In the genomic region with DNA sequence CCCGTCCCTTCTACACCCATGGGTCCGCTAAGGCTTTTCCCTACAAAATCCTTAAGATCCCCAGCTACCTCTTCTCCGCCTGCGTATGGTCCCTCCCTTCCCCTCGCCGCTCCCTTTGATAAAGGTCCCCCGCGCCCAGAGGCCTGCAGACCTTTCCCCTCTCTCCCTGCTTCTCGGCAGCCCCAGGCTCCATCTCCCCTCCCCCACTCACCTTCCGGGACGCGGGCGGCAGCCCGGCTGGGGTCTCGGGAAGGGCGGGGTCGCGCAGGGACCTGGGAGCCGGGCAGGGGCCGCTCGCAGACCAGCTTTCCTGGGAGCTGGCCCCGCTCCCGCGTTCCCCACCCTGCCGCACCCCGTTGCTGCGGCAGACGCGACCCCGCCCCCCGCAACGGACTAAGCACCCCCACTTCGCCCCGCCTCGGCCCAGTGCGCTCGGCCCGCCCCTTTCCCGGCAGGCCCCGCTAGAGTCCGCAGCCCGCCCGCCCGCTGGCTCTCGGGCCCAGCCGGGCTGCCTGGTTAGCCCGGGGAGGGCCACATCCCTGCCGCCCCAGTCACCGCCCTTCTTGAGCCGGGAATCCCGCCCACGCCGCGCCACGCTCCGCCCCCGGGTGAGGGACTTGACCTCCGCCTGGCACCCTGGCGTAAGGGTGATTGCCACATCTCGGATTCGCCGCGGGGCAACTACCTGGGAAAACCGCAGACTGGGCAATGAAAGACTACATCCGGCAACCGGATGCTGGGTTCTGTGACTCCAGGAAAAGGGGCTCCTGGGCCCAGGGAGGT, we compare ENCODE assay signal across 8 cellular contexts. TPM values are rescaled to one million over a fixed set of nuclear protein-coding genes. Genes with fewer than 3 reads are reported as not detected.
DNase-seq lines count a peak whose midpoint lies in the region; ATAC-seq lines count a peak whose summit lies in the region.

A gene with protein sequence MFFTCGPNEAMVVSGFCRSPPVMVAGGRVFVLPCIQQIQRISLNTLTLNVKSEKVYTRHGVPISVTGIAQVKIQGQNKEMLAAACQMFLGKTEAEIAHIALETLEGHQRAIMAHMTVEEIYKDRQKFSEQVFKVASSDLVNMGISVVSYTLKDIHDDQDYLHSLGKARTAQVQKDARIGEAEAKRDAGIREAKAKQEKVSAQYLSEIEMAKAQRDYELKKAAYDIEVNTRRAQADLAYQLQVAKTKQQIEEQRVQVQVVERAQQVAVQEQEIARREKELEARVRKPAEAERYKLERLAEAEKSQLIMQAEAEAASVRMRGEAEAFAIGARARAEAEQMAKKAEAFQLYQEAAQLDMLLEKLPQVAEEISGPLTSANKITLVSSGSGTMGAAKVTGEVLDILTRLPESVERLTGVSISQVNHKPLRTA (minus strand): TSS at position 372 of the 783 bp plus-strand sequence. CDS start 498 bp downstream, outside the sequence.

- H3K9ac ChIP-seq in mesenchymal stem cell (ENCODE audit: low read length) = peak within 1 kb of the TSS; percentile 97

- under 1% methylated on average over 61 of the region's 66 CpGs for WGBS in mesenchymal stem cell

- peak within 1 kb of the TSS; percentile 69 for H4K8ac ChIP-seq in mesenchymal stem cell (ENCODE audit: low read length)

- H3K27me3 ChIP-seq in mesenchymal stem cell (ENCODE audit: control insufficient read depth in 1 of 2, insufficient read depth in 1 of 2, low read length in 2 of 2) = no peaks in the 10 kb centered on the region

- H3K4me2 ChIP-seq in mesenchymal stem cell (ENCODE audit: low read length, poor library complexity, severe bottlenecking) = peak within 1 kb of the TSS; percentile 60

- H2AFZ ChIP-seq in mesenchymal stem cell (ENCODE audit: low read depth, low read length) = no peak within 1 kb of the TSS

- H3K36me3 Mint-ChIP-seq in effector memory CD8-positive, alpha-beta T cell (ENCODE audit: insufficient read depth) = peaks cover 42% of the 10 kb centered on the region

- H2AK5ac ChIP-seq in mesenchymal stem cell (ENCODE audit: low read length, severe bottlenecking) = peak within 1 kb of the TSS; percentile 84

- peaks cover 20 to 46% of the 10 kb centered on the region in 2 experiments for H3K36me3 ChIP-seq in mesenchymal stem cell (ENCODE audit: control insufficient read depth in 1 of 2, insufficient read depth in 2 of 2, low read depth in 1 of 2, low read length in 2 of 2)

- peak within 1 kb of the TSS; percentile 90 to 97 for H3K4me3 Mint-ChIP-seq in effector memory CD8-positive, alpha-beta T cell

- ATAC-seq in GM19438 (IDR thresholded peaks at IDR 0.05; ENCODE audit: low read depth, unreplicated experiment) = peak; percentile 73
- peak; percentile 77 for ATAC-seq in effector memory CD8-positive, alpha-beta T cell (replicated peaks)

- H3K9me3 ChIP-seq in mesenchymal stem cell (ENCODE audit: control insufficient read depth, low read length) = no peaks in the 10 kb centered on the region

- H3K9me3 Mint-ChIP-seq in effector memory CD8-positive, alpha-beta T cell = no peaks in the 10 kb centered on the region

- peak within 1 kb of the TSS in 1 of 2 experiments; percentile 92 for H3K14ac ChIP-seq in mesenchymal stem cell (ENCODE audit: low read length in 2 of 2)

- peak within 1 kb of the TSS; percentile 86 for H2BK15ac ChIP-seq in mesenchymal stem cell (ENCODE audit: low read depth, poor library complexity, severe bottlenecking)

- peak within 1 kb of the TSS in 1 of 2 experiments; percentile 77 for H3K23ac ChIP-seq in mesenchymal stem cell (ENCODE audit: low read length in 2 of 2)

- H2BK120ac ChIP-seq in mesenchymal stem cell (ENCODE audit: low read depth, low read length) = peak within 1 kb of the TSS; percentile 90

- H4K91ac ChIP-seq in mesenchymal stem cell (ENCODE audit: low read length) = peak within 1 kb of the TSS; percentile 92

- H2BK5ac ChIP-seq in mesenchymal stem cell (ENCODE audit: low read depth, low read length, poor library complexity, severe bottlenecking) = peak within 1 kb of the TSS; percentile 47

- H3K4me1 Mint-ChIP-seq in effector memory CD8-positive, alpha-beta T cell (ENCODE audit: low read depth in 2 of 2) = peaks cover 41 to 49% of the 10 kb centered on the region in 2 donors

- H3K27ac ChIP-seq in mesenchymal stem cell (ENCODE audit: low read length, poor library complexity, severe bottlenecking) = peak within 1 kb of the TSS; percentile 99

- H3K18ac ChIP-seq in mesenchymal stem cell (ENCODE audit: low read depth in 1 of 2, low read length in 2 of 2) = peak within 1 kb of the TSS; percentile 85 to 94

- H3K27ac Mint-ChIP-seq in effector memory CD8-positive, alpha-beta T cell = peak within 1 kb of the TSS; percentile 94 to 96

- H3K4ac ChIP-seq in mesenchymal stem cell (ENCODE audit: low read depth in 1 of 2, low read length in 2 of 2) = peak within 1 kb of the TSS; percentile 61 to 97

- H3K79me1 ChIP-seq in mesenchymal stem cell (replicated peaks; ENCODE audit: low read length, poor library complexity, severe bottlenecking) = peaks cover 9% of the 10 kb centered on the region

- H2BK12ac ChIP-seq in mesenchymal stem cell (ENCODE audit: low read length in 2 of 2) = peak within 1 kb of the TSS in 1 of 2 experiments; percentile 92

- peaks cover 24% of the 10 kb centered on the region for H3K4me1 ChIP-seq in mesenchymal stem cell (ENCODE audit: control insufficient read depth, insufficient read depth, low read depth, low read length)

- peak; percentile 96 for DNase-seq in CD1c-positive myeloid dendritic cell (ENCODE audit: extremely low spot score)
- peak; percentile 92 for DNase-seq in HPDE6-E6E7 (ENCODE audit: extremely low spot score)
- peak; percentile 98 for DNase-seq in NOMO-1 treated with dmso at 0.1 percent for 144 hours (lab: John Stamatoyannopoulos, UW; ENCODE audit: unreplicated experiment)
- peak; percentile 90 for DNase-seq in activated CD8-positive, alpha-beta memory T cell treated with anti-CD3 and anti-CD28 coated beads for 4 hours (ENCODE audit: low read depth in 2 of 2)
- peak; percentile 86 to 91 (median 91) for DNase-seq in effector memory CD8-positive, alpha-beta T cell
- DNase-seq in mesenchymal stem cell = peak; percentile 96
- DNase-seq in stimulated activated CD8-positive, alpha-beta memory T cell treated with anti-CD3 and anti-CD28 coated beads, Interleukin-12 subunit alpha, Interleukin-12 subunit beta, amount 100 ng/mL, for 24 hours (ENCODE audit: extremely low read depth) = peak; percentile 84

- no peaks in the 10 kb centered on the region for H3K27me3 Mint-ChIP-seq in effector memory CD8-positive, alpha-beta T cell

- peak within 1 kb of the TSS; percentile 76 to 88 for H3K4me3 ChIP-seq in mesenchymal stem cell (ENCODE audit: insufficient read depth in 1 of 2, low read depth in 1 of 2, low read length in 2 of 2)

RNA-seq across cellular contexts. Expression of the gene that starts here (rescaled TPM):
- polyA plus RNA-seq in mesenchymal stem cell (2013, experiment 1 of 2) = 120 TPM
- 118 TPM for polyA plus RNA-seq in mesenchymal stem cell (2013, experiment 2 of 2)

Comparison
In these comparisons a context has a peak if more than half of its experiments do, and no peak if none do; other contexts are left out.
1. Peak in every context shown above with its lines: DNase-seq, ATAC-seq, H3K4me3 ChIP-seq and H3K27ac ChIP-seq.